ENCODE assay signal across 16 cellular contexts in the genomic region with DNA sequence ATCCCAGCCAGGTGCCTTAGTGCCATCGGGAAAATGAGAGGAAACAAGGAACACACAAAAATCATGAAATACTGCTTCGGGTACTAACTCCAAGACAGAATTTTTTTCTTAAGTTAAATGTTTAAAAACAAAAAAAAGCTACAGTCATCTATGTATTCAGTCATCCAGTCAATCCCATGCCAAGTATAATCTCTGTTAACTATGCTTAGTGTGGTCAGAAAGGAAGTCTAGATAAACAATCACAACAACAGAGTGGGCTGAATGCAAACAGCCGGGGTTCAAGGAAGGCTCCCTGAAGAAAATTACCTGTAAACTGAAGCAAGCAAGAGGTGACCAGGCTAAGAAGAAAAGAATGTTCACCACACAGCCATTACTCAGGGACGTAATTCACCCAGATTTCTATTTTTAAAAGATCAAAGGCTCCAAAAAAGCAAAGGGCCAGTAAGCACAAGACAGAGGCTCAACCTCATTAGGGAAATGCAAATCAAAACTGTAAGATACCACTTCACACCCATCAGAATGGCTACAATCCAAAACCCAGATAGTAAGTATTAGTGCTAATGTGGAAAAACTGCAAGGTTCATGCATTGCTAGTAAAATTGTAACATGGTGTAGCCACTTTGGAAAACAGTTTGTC. TPM values are rescaled to one million over a fixed set of nuclear protein-coding genes. Genes with fewer than 3 reads are reported as not detected.
DNase-seq lines count a peak whose midpoint lies in the region; ATAC-seq and TF ChIP-seq lines count a peak whose summit lies in the region.
"Had no signal": no experiment of that assay in that cellular context is flagged by ENCODE, and none has a peak within 500 bp of the region (broad histone marks: within the 10 kb centered on the region; RNA-seq: fewer than 3 reads in every experiment).

No MANE protein-coding gene starts in this region.

- CTCF ChIA-PET in OCI-LY7 (lab: Charles Lee; ENCODE audit: unreplicated experiment), result no interaction called here
- CTCF ChIA-PET in CD4-positive, alpha-beta T cell (lab: Charles Lee), result interaction anchor here (0.6 to 0.7 kb wide), 2 partner anchors 45 to 1096 kb away, joined by 3 read pairs; no protein-coding TSS in a partner anchor

- H3K4me1 ChIP-seq in OCI-LY7 (ENCODE audit: insufficient read depth, low read length, poor library complexity, severe bottlenecking), result peaks cover 28% of the 10 kb centered on the region

- no peaks in the 10 kb centered on the region for H3K27me3 ChIP-seq in CD4-positive, alpha-beta T cell (ENCODE audit: control insufficient read depth, insufficient read depth, low read length)

- H4K20me1 ChIP-seq in OCI-LY7 (ENCODE audit: insufficient read depth, low read length), result no peaks in the 10 kb centered on the region

- POLR2A ChIA-PET in OCI-LY7 (lab: Charles Lee), result interaction anchor here (0.6 to 0.7 kb wide), 5 partner anchors 12 to 105 kb away, joined by 3 to 5 read pairs (median 4); no protein-coding TSS in a partner anchor
- POLR2A ChIA-PET in CD4-positive, alpha-beta T cell (lab: Charles Lee), result no interaction called here

- peaks cover 28 to 42% (median 37%) of the 10 kb centered on the region in 3 donors for H3K4me1 Mint-ChIP-seq in naive B cell
- peaks cover 4% of the 10 kb centered on the region for H3K4me1 Mint-ChIP-seq in CD4-positive, alpha-beta T cell (ENCODE audit: low read depth)

- intact Hi-C loops in OCI-LY7 (cut with micrococcal nuclease; ENCODE audit: unreplicated experiment), result no loop called here
- intact Hi-C loops in CD4-positive, alpha-beta T cell (cut with DNase I, micrococcal nuclease), result no loop called here

- peak overlapping the region; percentile 54 for H3K4me2 ChIP-seq in OCI-LY7 (ENCODE audit: low read length)

- no peaks in the 10 kb centered on the region for H3K9me2 ChIP-seq in OCI-LY7 (ENCODE audit: insufficient read depth, low read length)

- H3K4me3 ChIP-seq in GM08714 (ENCODE audit: low read length), result peak overlapping the region; percentile 36; the same call in 1 of the 2 replicates
- peak overlapping the region; percentile 20 for H3K4me3 ChIP-seq in OCI-LY7 (ENCODE audit: low read depth, low read length, poor library complexity, severe bottlenecking)
- H3K4me3 ChIP-seq: left ventricle myocardium inferior had no signal

- H3K27ac Mint-ChIP-seq in naive B cell, result peak overlapping the region in 4 of 6 donors; percentile 16 to 81 (median 54)
- H3K27ac Mint-ChIP-seq in CD4-positive, alpha-beta T cell, result no peak overlapping the region
- H3K27ac Mint-ChIP-seq: activated naive CD4-positive, alpha-beta T cell treated with anti-CD3 and anti-CD28 coated beads, Interleukin-2, amount 50 U/mL, for 24 hours had no signal

- no TSS peak for BruUV-seq in OCI-LY7 (replicated peaks; lab: Mats Ljungman, UMichigan)

- peaks cover 5 to 7% of the 10 kb centered on the region in 2 donors for H3K36me3 Mint-ChIP-seq in naive B cell
- H3K36me3 Mint-ChIP-seq in CD4-positive, alpha-beta T cell (ENCODE audit: low read depth), result peaks cover 4% of the 10 kb centered on the region

- H3K9me3 ChIP-seq in OCI-LY7 (ENCODE audit: low read length), result no peaks in the 10 kb centered on the region
- H3K9me3 ChIP-seq in CD4-positive, alpha-beta T cell (ENCODE audit: control insufficient read depth, low read length), result no peaks in the 10 kb centered on the region
- H3K9me3 ChIP-seq: left ventricle myocardium inferior had no signal

- H3K27ac ChIP-seq in OCI-LY7 (ENCODE audit: low read depth, low read length, poor library complexity, severe bottlenecking), result peak overlapping the region; percentile 29
- no peak overlapping the region for H3K27ac ChIP-seq in CD4-positive, alpha-beta T cell (ENCODE audit: low read depth, low read length)
- H3K27ac ChIP-seq: left ventricle myocardium inferior had no signal

- no peak overlapping the region; the same call in 1 of the 2 replicates for H2AFZ ChIP-seq in OCI-LY7 (ENCODE audit: low read length)

- H3K27me3 Mint-ChIP-seq in naive B cell, result no peaks in the 10 kb centered on the region
- no peaks in the 10 kb centered on the region for H3K27me3 Mint-ChIP-seq in CD4-positive, alpha-beta T cell
- H3K27me3 Mint-ChIP-seq: activated naive CD4-positive, alpha-beta T cell treated with anti-CD3 and anti-CD28 coated beads, Interleukin-2, amount 50 U/mL, for 24 hours had no signal

- H3K79me2 ChIP-seq in OCI-LY7 (ENCODE audit: insufficient read depth, low read depth, low read length), result peaks cover 15% of the 10 kb centered on the region; the same call in 1 of the 2 replicates

- peak overlapping the region in 4 of 8 donors; percentile 12 to 58 (median 44) for H3K4me3 Mint-ChIP-seq in naive B cell
- H3K4me3 Mint-ChIP-seq in CD4-positive, alpha-beta T cell, result no peak overlapping the region
- H3K4me3 Mint-ChIP-seq: activated naive CD4-positive, alpha-beta T cell treated with anti-CD3 and anti-CD28 coated beads, Interleukin-2, amount 50 U/mL, for 24 hours had no signal

- H3K36me3 ChIP-seq in OCI-LY7 (ENCODE audit: insufficient read depth, low read length), result peaks cover 17% of the 10 kb centered on the region; the same call in 1 of the 2 replicates
- H3K36me3 ChIP-seq: left ventricle myocardium inferior had no signal

- peak; percentile 35; the same call in 1 of the 2 replicates for TF ChIP-seq CTCF in OCI-LY7 (conservative IDR thresholded peaks at IDR 0.05; ENCODE audit: low read length)
- TF ChIP-seq CTCF in CD4-positive, alpha-beta T cell (IDR thresholded peaks at IDR 0.05), result no peak

- DNase-seq in OCI-LY7 (ENCODE audit: low spot score) (peak; percentile 27), naive B cell (no peak), A172 (ENCODE audit: low spot score) (no peak), cerebellum (ENCODE audit: low spot score) (no peak), AG08396 (ENCODE audit: low spot score) (no peak)
- no peak for DNase-seq in CD4-positive, alpha-beta T cell
- DNase-seq: activated CD4-positive, alpha-beta T cell treated with anti-CD3 and anti-CD28 coated beads, Interleukin-2, amount 50 U/mL, for 4 hours; activated T-cell treated with anti-CD3 and anti-CD28 coated beads, Interleukin-2, amount 50 U/mL, for 1 hour; central memory CD4-positive, alpha-beta T cell; foreskin fibroblast; left ventricle myocardium inferior; NCI-H2029; NCI-H510A had no signal

- peak; percentile 7 for ATAC-seq in GM21529 (IDR thresholded peaks at IDR 0.05; ENCODE audit: unreplicated experiment)
- no peak for ATAC-seq in naive B cell (ENCODE audit: low read depth in 2 of 2)
- no peak for ATAC-seq in CD4-positive, alpha-beta T cell (ENCODE audit: poor library complexity)

- no peaks in the 10 kb centered on the region for H3K9me3 Mint-ChIP-seq in naive B cell
- no peaks in the 10 kb centered on the region for H3K9me3 Mint-ChIP-seq in CD4-positive, alpha-beta T cell
- H3K9me3 Mint-ChIP-seq: activated naive CD4-positive, alpha-beta T cell treated with anti-CD3 and anti-CD28 coated beads, Interleukin-2, amount 50 U/mL, for 24 hours had no signal

RNA-seq across cellular contexts. Expression of gene RERE, which starts 53.0 kb away (rescaled TPM):
- 73.1 and 81.5 TPM in 2 replicates for total RNA-seq in OCI-LY7 (2014; rRNA removed; shearing (Covaris generic))
- total RNA-seq in OCI-LY7 (2022) (183 and 211 TPM in 2 replicates), cerebellum (578 TPM)
- polyA plus RNA-seq in naive B cell (ENCODE audit: low read depth in 6 of 6), result 10 to 100 TPM; 10.7 to 50.1 (median 22.3) TPM
- 10 to 100 TPM; 78.4 to 84.0 TPM for total RNA-seq in CD4-positive, alpha-beta T cell
- 7.0 and 24.3 TPM in 2 replicates for total RNA-seq in A172 (2014; rRNA removed; shearing (Covaris generic))
